10 cellular contexts compared by ENCODE assay signal in the genomic region with DNA sequence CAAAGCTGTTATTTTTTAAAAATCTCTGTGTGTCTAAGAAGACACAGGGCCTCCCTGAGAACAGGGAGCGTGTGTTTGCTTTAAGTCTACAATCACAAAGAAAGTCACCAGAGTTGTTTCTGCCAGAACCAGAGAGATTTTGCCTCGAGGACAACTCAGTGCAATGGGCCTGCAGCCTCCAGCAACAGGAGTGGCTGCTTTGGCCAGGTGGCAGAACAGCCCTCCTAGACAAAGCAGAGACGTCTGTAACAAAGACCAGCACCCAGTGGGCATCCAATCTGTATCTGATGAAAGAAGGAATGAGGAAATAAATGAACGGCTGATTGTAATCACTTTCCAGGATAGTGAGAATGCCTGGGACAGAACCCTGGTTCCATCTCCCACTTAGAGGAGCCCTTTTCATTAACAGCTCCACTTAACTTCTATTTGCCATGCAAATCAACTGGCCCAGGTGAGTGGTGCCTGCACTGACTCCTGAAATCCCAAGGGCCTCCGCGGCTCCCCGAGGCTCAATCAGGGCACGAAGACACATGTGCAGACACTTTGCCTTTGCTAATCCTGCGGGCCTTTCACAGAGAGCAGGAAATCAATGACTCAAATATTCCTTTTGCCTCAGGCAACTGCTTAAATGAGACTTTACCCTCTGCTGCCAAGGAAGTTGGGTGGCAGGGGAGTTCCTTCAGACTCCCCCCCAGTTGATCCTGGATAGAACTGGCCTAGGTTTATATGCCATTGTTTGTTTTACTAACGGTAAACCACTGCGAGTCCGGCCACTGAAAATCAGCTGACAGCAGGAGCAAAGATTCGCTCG.
A peak's percentile ranks its signal among the peaks of the same experiment; 100 is the strongest.
DNase-seq lines count a peak whose midpoint lies in the region; ATAC-seq lines count a peak whose summit lies in the region.
"Had no signal": no experiment of that assay in that cellular context is flagged by ENCODE, and none has a peak within 500 bp of the region (broad histone marks: within the 10 kb centered on the region; RNA-seq: fewer than 3 reads in every experiment).

No MANE protein-coding gene starts in this region.

- H3K27me3 Mint-ChIP-seq in stimulated activated naive CD8-positive, alpha-beta T cell treated with anti-CD3 and anti-CD28 coated beads, Interleukin-15, Interleukin-2, amounts not matched to agents 100 ng/mL and 50 ng/mL, for 24 hours: no peaks in the 10 kb centered on the region
- H3K27me3 Mint-ChIP-seq in stimulated activated naive CD8-positive, alpha-beta T cell treated with anti-CD3 and anti-CD28 coated beads, Interleukin-15, amount 100 ng/mL, for 72 hours: no peaks in the 10 kb centered on the region
- H3K27me3 Mint-ChIP-seq: activated CD4-positive, alpha-beta T cell treated with anti-CD3 and anti-CD28 coated beads, Interleukin-2, amount 10 ng/mL, durations not matched to agents 7 days and 5 days had no signal

- H3K36me3 Mint-ChIP-seq in stimulated activated naive CD8-positive, alpha-beta T cell treated with anti-CD3 and anti-CD28 coated beads, Interleukin-15, Interleukin-2, amounts not matched to agents 100 ng/mL and 50 ng/mL, for 24 hours (ENCODE audit: low read depth): peaks cover 12% of the 10 kb centered on the region

- no peak for ATAC-seq in stimulated activated naive CD8-positive, alpha-beta T cell treated with anti-CD3 and anti-CD28 coated beads, Interleukin-15, amount 100 ng/mL, for 72 hours
- no peak for ATAC-seq in HG03439 (IDR thresholded peaks at IDR 0.05; ENCODE audit: unreplicated experiment)

- peak overlapping the region; percentile 31 for H3K27ac Mint-ChIP-seq in stimulated activated naive CD8-positive, alpha-beta T cell treated with anti-CD3 and anti-CD28 coated beads, Interleukin-15, Interleukin-2, amounts not matched to agents 100 ng/mL and 50 ng/mL, for 24 hours
- H3K27ac Mint-ChIP-seq in stimulated activated naive CD8-positive, alpha-beta T cell treated with anti-CD3 and anti-CD28 coated beads, Interleukin-15, amount 100 ng/mL, for 72 hours: peak overlapping the region in 1 of 2 donors; percentile 66
- H3K27ac Mint-ChIP-seq: activated CD4-positive, alpha-beta T cell treated with anti-CD3 and anti-CD28 coated beads, Interleukin-2, amount 10 ng/mL, durations not matched to agents 7 days and 5 days had no signal

- H3K4me3 Mint-ChIP-seq in stimulated activated naive CD8-positive, alpha-beta T cell treated with anti-CD3 and anti-CD28 coated beads, Interleukin-15, Interleukin-2, amounts not matched to agents 100 ng/mL and 50 ng/mL, for 24 hours: no peak overlapping the region
- no peak overlapping the region for H3K4me3 Mint-ChIP-seq in stimulated activated naive CD8-positive, alpha-beta T cell treated with anti-CD3 and anti-CD28 coated beads, Interleukin-15, amount 100 ng/mL, for 72 hours
- H3K4me3 Mint-ChIP-seq: activated CD4-positive, alpha-beta T cell treated with anti-CD3 and anti-CD28 coated beads, Interleukin-2, amount 10 ng/mL, durations not matched to agents 7 days and 5 days; CD8-positive, alpha-beta memory T cell had no signal

- DNase-seq in stimulated activated naive CD8-positive, alpha-beta T cell treated with anti-CD3 and anti-CD28 coated beads, Interleukin-15, amount 100 ng/mL, for 72 hours: no peak
- peak; percentile 78 for DNase-seq in T1000 (lab: John Stamatoyannopoulos, UW)
- DNase-seq in foreskin melanocyte: peak; percentile 70
- no peak for DNase-seq in NCI-H2081 (lab: John Stamatoyannopoulos, UW)
- DNase-seq in stimulated activated CD4-positive, alpha-beta T cell treated with anti-CD3 and anti-CD28 coated beads, Interleukin-15, amount 100 ng/mL, for 24 hours: no peak
- no peak for DNase-seq in NCI-H2196 (lab: John Stamatoyannopoulos, UW; ENCODE audit: unreplicated experiment)
- DNase-seq: activated CD4-positive, alpha-beta T cell treated with anti-CD3 and anti-CD28 coated beads, Interleukin-2, amount 10 ng/mL, durations not matched to agents 7 days and 5 days; CD8-positive, alpha-beta memory T cell had no signal

- H3K4me1 Mint-ChIP-seq in stimulated activated naive CD8-positive, alpha-beta T cell treated with anti-CD3 and anti-CD28 coated beads, Interleukin-15, Interleukin-2, amounts not matched to agents 100 ng/mL and 50 ng/mL, for 24 hours (ENCODE audit: low read depth): peaks cover 38% of the 10 kb centered on the region
- H3K4me1 Mint-ChIP-seq in stimulated activated naive CD8-positive, alpha-beta T cell treated with anti-CD3 and anti-CD28 coated beads, Interleukin-15, amount 100 ng/mL, for 72 hours: peaks cover 25% of the 10 kb centered on the region
- H3K4me1 Mint-ChIP-seq: CD8-positive, alpha-beta memory T cell had no signal

- H3K9me3 Mint-ChIP-seq in stimulated activated naive CD8-positive, alpha-beta T cell treated with anti-CD3 and anti-CD28 coated beads, Interleukin-15, Interleukin-2, amounts not matched to agents 100 ng/mL and 50 ng/mL, for 24 hours: peaks cover 19% of the 10 kb centered on the region
- peaks cover 13 to 15% of the 10 kb centered on the region in 2 donors for H3K9me3 Mint-ChIP-seq in stimulated activated naive CD8-positive, alpha-beta T cell treated with anti-CD3 and anti-CD28 coated beads, Interleukin-15, amount 100 ng/mL, for 72 hours

Comparison
In these comparisons a context has a peak if more than half of its experiments do, and no peak if none do; other contexts are left out.
1. DNase-seq: peak in T1000 (single experiment) and foreskin melanocyte (single experiment); none in stimulated activated naive CD8-positive, alpha-beta T cell treated with anti-CD3 and anti-CD28 coated beads, Interleukin-15, amount 100 ng/mL, for 72 hours (0 of 2), NCI-H2081 (0 of 2), stimulated activated CD4-positive, alpha-beta T cell treated with anti-CD3 and anti-CD28 coated beads, Interleukin-15, amount 100 ng/mL, for 24 hours (single experiment) and NCI-H2196 (single experiment).